ENCODE assay signal across 21 cellular contexts in the genomic region with DNA sequence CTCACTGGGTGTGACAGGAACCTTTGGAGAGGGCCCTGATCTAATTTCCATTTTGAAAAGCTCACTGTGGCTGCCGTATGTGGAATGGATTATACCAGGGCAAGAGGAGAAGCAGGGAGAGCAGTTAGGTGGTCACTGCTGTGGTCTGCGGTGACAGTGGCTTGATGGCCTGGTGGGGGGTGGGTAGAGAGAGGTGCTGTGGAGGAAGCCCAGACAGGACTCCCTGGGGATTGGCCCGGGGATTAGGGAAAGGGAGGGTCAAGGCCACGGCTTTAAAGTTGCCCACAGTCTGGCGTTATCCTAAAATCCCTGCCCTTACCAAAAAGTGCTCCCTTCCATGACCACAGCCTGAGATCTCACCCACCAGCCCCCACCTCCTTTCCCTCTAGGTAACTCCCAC.
"Had no signal": no experiment of that assay in that cellular context is flagged by ENCODE, and none has a peak within 500 bp of the region (broad histone marks: within the 10 kb centered on the region; RNA-seq: fewer than 3 reads in every experiment).

No MANE protein-coding gene starts in this region.

- H3K27me3 ChIP-seq: foreskin keratinocyte, right lobe of liver, upper lobe of right lung had no signal

- H3K36me3 ChIP-seq: right lobe of liver, upper lobe of right lung had no signal

- H3K9me3 Mint-ChIP-seq: activated CD4-positive, alpha-beta T cell treated with anti-CD3 and anti-CD28 coated beads, Interleukin-2, amount 10 ng/mL, durations not matched to agents 7 days and 5 days; activated CD8-positive, alpha-beta T cell treated with anti-CD3 and anti-CD28 coated beads for 36 hours; activated naive CD8-positive, alpha-beta T cell treated with anti-CD3 and anti-CD28 coated beads, Interleukin-2, amount 50 U/mL, for 24 hours; activated T-cell treated with anti-CD3 and anti-CD28 coated beads, Interleukin-2, amount 50 U/mL, for 4 hours; activated T-helper 2 cell treated with anti-CD3 and anti-CD28 coated beads, Interferon-gamma antibody, Interleukin-2, Interleukin-4, amounts not matched to agents 10 μg/mL and 5 μg/mL and 100 μg/mL, durations not matched to agents 14 hours and 24 hours and 36 hours; dendritic cell treated with granulocyte-macrophage colony-stimulating factor and Interleukin-4, amounts not matched to agents 40 ng/mL and 50 ng/mL, for 4 days; naive B cell had no signal

- H3K4me3 ChIP-seq: right lobe of liver, smooth muscle cell, upper lobe of right lung had no signal

- H3K27me3 Mint-ChIP-seq: activated CD4-positive, alpha-beta T cell treated with anti-CD3 and anti-CD28 coated beads, Interleukin-2, amount 10 ng/mL, durations not matched to agents 7 days and 5 days; activated CD8-positive, alpha-beta T cell treated with anti-CD3 and anti-CD28 coated beads for 36 hours; activated naive CD8-positive, alpha-beta T cell treated with anti-CD3 and anti-CD28 coated beads, Interleukin-2, amount 50 U/mL, for 24 hours; dendritic cell treated with granulocyte-macrophage colony-stimulating factor and Interleukin-4, amounts not matched to agents 40 ng/mL and 50 ng/mL, for 4 days; naive B cell had no signal

- H3K27ac ChIP-seq: foreskin keratinocyte, right lobe of liver, upper lobe of right lung, VCaP had no signal

- H3K27ac Mint-ChIP-seq: activated CD8-positive, alpha-beta T cell treated with anti-CD3 and anti-CD28 coated beads for 36 hours; activated naive CD8-positive, alpha-beta T cell treated with anti-CD3 and anti-CD28 coated beads, Interleukin-2, amount 50 U/mL, for 24 hours; activated T-helper 2 cell treated with anti-CD3 and anti-CD28 coated beads, Interferon-gamma antibody, Interleukin-2, Interleukin-4, amounts not matched to agents 10 μg/mL and 5 μg/mL and 100 μg/mL, durations not matched to agents 14 hours and 24 hours and 36 hours; dendritic cell treated with granulocyte-macrophage colony-stimulating factor and Interleukin-4, amounts not matched to agents 40 ng/mL and 50 ng/mL, for 4 days had no signal

- H3K9me3 ChIP-seq: right lobe of liver, upper lobe of right lung had no signal

- DNase-seq: activated CD4-positive, alpha-beta T cell treated with anti-CD3 and anti-CD28 coated beads, Interleukin-2, amount 10 ng/mL, durations not matched to agents 7 days and 5 days; activated CD4-positive, CD25-positive, alpha-beta regulatory T cell treated with anti-CD3 and anti-CD28 coated beads, Interleukin-2, amount 50 U/mL, for 72 hours; activated CD8-positive, alpha-beta T cell treated with anti-CD3 and anti-CD28 coated beads for 36 hours; activated naive CD4-positive, alpha-beta T cell treated with Interleukin-2 at 50 U/mL for 16 hours; activated naive CD8-positive, alpha-beta T cell treated with anti-CD3 and anti-CD28 coated beads, Interleukin-2, amount 50 U/mL, for 24 hours; activated T-cell treated with anti-CD3 and anti-CD28 coated beads, Interleukin-2, amount 50 U/mL, for 4 hours; effector CD8-positive, alpha-beta T cell; erythroblast; foreskin keratinocyte; left ventricle myocardium superior; naive B cell; occipital lobe; stimulated activated CD4-positive, alpha-beta T cell treated with anti-CD3 and anti-CD28 coated beads, Interleukin-15, amount 100 ng/mL, for 24 hours; stimulated activated naive CD4-positive, alpha-beta T cell; upper lobe of right lung had no signal

- H3K4me1 ChIP-seq: foreskin keratinocyte had no signal

- ATAC-seq: activated CD8-positive, alpha-beta T cell treated with anti-CD3 and anti-CD28 coated beads for 36 hours; activated naive CD8-positive, alpha-beta T cell treated with anti-CD3 and anti-CD28 coated beads, Interleukin-2, amount 50 U/mL, for 24 hours; activated T-cell treated with anti-CD3 and anti-CD28 coated beads, Interleukin-2, amount 50 U/mL, for 4 hours; foreskin keratinocyte; left ventricle myocardium superior; right lobe of liver; SK-N-SH treated with all-trans-retinoic acid at 6 μM for 48 hours; upper lobe of right lung had no signal

- H3K4me3 Mint-ChIP-seq: activated CD4-positive, alpha-beta T cell treated with anti-CD3 and anti-CD28 coated beads, Interleukin-2, amount 10 ng/mL, durations not matched to agents 7 days and 5 days; activated CD8-positive, alpha-beta T cell treated with anti-CD3 and anti-CD28 coated beads for 36 hours; activated naive CD8-positive, alpha-beta T cell treated with anti-CD3 and anti-CD28 coated beads, Interleukin-2, amount 50 U/mL, for 24 hours; activated T-cell treated with anti-CD3 and anti-CD28 coated beads, Interleukin-2, amount 50 U/mL, for 4 hours; dendritic cell treated with granulocyte-macrophage colony-stimulating factor and Interleukin-4, amounts not matched to agents 40 ng/mL and 50 ng/mL, for 4 days; naive B cell had no signal
